22 cellular contexts compared by ENCODE assay signal in the genomic region with DNA sequence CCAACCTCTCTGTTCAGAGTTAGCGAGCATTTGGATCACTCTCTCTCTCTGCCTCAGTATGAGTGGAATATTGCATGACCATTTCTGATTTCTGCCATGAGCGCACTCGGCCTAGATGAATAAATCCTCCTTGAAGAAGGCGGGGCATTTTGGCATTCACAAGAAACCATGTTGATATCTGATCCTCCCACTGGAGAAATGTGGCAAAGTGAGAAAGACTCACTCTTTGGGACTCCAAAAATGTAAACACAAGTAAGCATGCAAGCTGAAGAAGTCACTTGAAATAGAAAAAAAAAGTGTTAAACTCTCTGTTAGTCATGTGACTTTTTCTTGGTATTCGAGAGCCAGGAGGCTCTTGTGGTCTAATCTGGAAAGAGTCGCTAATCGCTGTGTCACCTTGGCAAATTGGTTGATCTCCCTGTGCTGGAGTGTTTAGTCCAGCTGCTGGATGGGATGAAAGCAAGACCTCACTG.
DNase-seq lines count a peak whose midpoint lies in the region; ATAC-seq and TF ChIP-seq lines count a peak whose summit lies in the region.
"Had no signal": no experiment of that assay in that cellular context is flagged by ENCODE, and none has a peak within 500 bp of the region (broad histone marks: within the 10 kb centered on the region; RNA-seq: fewer than 3 reads in every experiment).

No MANE protein-coding gene starts in this region.

- TF ChIP-seq POLR2A in gastrocnemius medialis (IDR thresholded peaks at IDR 0.05): peak in 1 of 2 donors; percentile 46

- intact Hi-C loops in left ventricle myocardium superior (cut with micrococcal nuclease): no loop called here
- intact Hi-C loops in gastrocnemius medialis (cut with DNase I; ENCODE audit: low total_unique reads): loop anchor here (2.0 to 5.0 kb wide), 2 partner anchors 36 to 139 kb away; no protein-coding TSS in a partner anchor

- H3K36me3 Mint-ChIP-seq in glutamatergic neuron (ENCODE audit: unreplicated experiment) (no peaks in the 10 kb centered on the region), HFFc6 (ENCODE audit: low read depth) (no peaks in the 10 kb centered on the region)
- H3K36me3 Mint-ChIP-seq: WTC11 had no signal

- in situ Hi-C loops in gastrocnemius medialis (cut with MboI; ENCODE audit: low sequenced_read_pairs in 4 of 4): loop anchor here in 1 of 4 donors (10.0 kb wide), 1 partner anchor 66 kb away; no protein-coding TSS in a partner anchor

- H3K27ac Mint-ChIP-seq in glutamatergic neuron (ENCODE audit: unreplicated experiment) (no peak overlapping the region), HFFc6 (no peak overlapping the region)
- H3K27ac Mint-ChIP-seq: activated CD8-positive, alpha-beta T cell treated with anti-CD3 and anti-CD28 coated beads for 36 hours; H9; T-helper 1 cell treated with Interleukin-12 subunit alpha and Interleukin-12 subunit beta and Interleukin-4 antibody, amounts not matched to agents 30 μg/mL and 1 μg/mL, for 36 hours; WTC11 had no signal

- H3K9me3 ChIP-seq in SJCRH30 (replicated peaks) (no peaks in the 10 kb centered on the region), gastrocnemius medialis (no peaks in the 10 kb centered on the region)

- H3K36me3 ChIP-seq in SJCRH30: no peaks in the 10 kb centered on the region
- H3K36me3 ChIP-seq in gastrocnemius medialis: no peaks in the 10 kb centered on the region

- ATAC-seq in left ventricle myocardium superior: peak; percentile 80
- ATAC-seq in gastrocnemius medialis: peak; percentile 80 to 84
- ATAC-seq: activated CD8-positive, alpha-beta T cell treated with anti-CD3 and anti-CD28 coated beads for 36 hours; activated T-cell treated with anti-CD3 and anti-CD28 coated beads, Interleukin-2, amount 50 U/mL, for 4 hours; WTC11 had no signal

- TF ChIP-seq CTCF in AG09319 (IDR thresholded peaks at IDR 0.05; ENCODE audit: low read depth, low read length) (no peak), gastrocnemius medialis (IDR thresholded peaks at IDR 0.05 in 4 of 5, conservative IDR thresholded peaks at IDR 0.05 in 1 of 5) (no peak), glutamatergic neuron (IDR thresholded peaks at IDR 0.05; ENCODE audit: partially characterized antibody, unreplicated experiment) (no peak), HFFc6 (IDR thresholded peaks at IDR 0.05) (no peak)

- H3K27ac ChIP-seq in SJCRH30 (peak overlapping the region; percentile 75), gastrocnemius medialis (peak overlapping the region; percentile 83 to 91 (median 84))

- H3K4me1 ChIP-seq in SJCRH30 (peaks cover 71% of the 10 kb centered on the region), gastrocnemius medialis (peaks cover 86 to 91% of the 10 kb centered on the region in 2 donors)

- DNase-seq in AG09319 (ENCODE audit: extremely low read depth, low read depth) (peak; percentile 11), SJCRH30 (peak; percentile 83 to 93), left ventricle myocardium superior (no peak), gastrocnemius medialis (peak; percentile 78 to 87), HK-2 (ENCODE audit: unreplicated experiment) (no peak), glutamatergic neuron (no peak), HFFc6 (no peak), CD1c-positive myeloid dendritic cell (ENCODE audit: extremely low spot score) (no peak)
- DNase-seq: activated CD8-positive, alpha-beta T cell treated with anti-CD3 and anti-CD28 coated beads for 36 hours; activated naive CD4-positive, alpha-beta T cell treated with anti-CD3 and anti-CD28 coated beads, Interleukin-2, amount 50 U/mL, for 16 hours; activated T-cell treated with anti-CD3 and anti-CD28 coated beads, Interleukin-2, amount 50 U/mL, for 4 hours; DND-41; H9; KG1; NCI-H1048; NCI-H2107; NCI-H524 treated with DMSO at 0.1 percent for 48 hours; SHP77; stimulated activated CD8-positive, alpha-beta memory T cell treated with anti-CD3 and anti-CD28 coated beads, Interleukin-4, amount 100 ng/mL, for 48 hours had no signal

- H3K4me3 Mint-ChIP-seq in glutamatergic neuron (ENCODE audit: unreplicated experiment) (no peak overlapping the region), HFFc6 (no peak overlapping the region)
- H3K4me3 Mint-ChIP-seq: activated CD8-positive, alpha-beta T cell treated with anti-CD3 and anti-CD28 coated beads for 36 hours; activated T-cell treated with anti-CD3 and anti-CD28 coated beads, Interleukin-2, amount 50 U/mL, for 4 hours; H9; T-helper 1 cell treated with Interleukin-12 subunit alpha and Interleukin-12 subunit beta and Interleukin-4 antibody, amounts not matched to agents 30 μg/mL and 1 μg/mL, for 36 hours; WTC11 had no signal

- H3K4me1 Mint-ChIP-seq in glutamatergic neuron (ENCODE audit: low read depth, unreplicated experiment) (no peaks in the 10 kb centered on the region), HFFc6 (ENCODE audit: low read depth) (no peaks in the 10 kb centered on the region)

- no peaks in the 10 kb centered on the region for H3K9me3 Mint-ChIP-seq in glutamatergic neuron (ENCODE audit: unreplicated experiment)
- H3K9me3 Mint-ChIP-seq in HFFc6: peaks cover 4% of the 10 kb centered on the region
- H3K9me3 Mint-ChIP-seq: activated CD8-positive, alpha-beta T cell treated with anti-CD3 and anti-CD28 coated beads for 36 hours; activated T-cell treated with anti-CD3 and anti-CD28 coated beads, Interleukin-2, amount 50 U/mL, for 4 hours; T-helper 1 cell treated with Interleukin-12 subunit alpha and Interleukin-12 subunit beta and Interleukin-4 antibody, amounts not matched to agents 30 μg/mL and 1 μg/mL, for 36 hours had no signal

- no peaks in the 10 kb centered on the region for H3K27me3 ChIP-seq in SJCRH30
- no peaks in the 10 kb centered on the region for H3K27me3 ChIP-seq in gastrocnemius medialis

- no peaks in the 10 kb centered on the region for H3K27me3 Mint-ChIP-seq in glutamatergic neuron (ENCODE audit: unreplicated experiment)
- H3K27me3 Mint-ChIP-seq in HFFc6 (ENCODE audit: insufficient read depth): no peaks in the 10 kb centered on the region

- H3K4me3 ChIP-seq in SJCRH30 (peak overlapping the region; percentile 6; the same call in 1 of the 2 replicates), gastrocnemius medialis (peak overlapping the region in 1 of 4 donors; percentile 0)
- H3K4me3 ChIP-seq: smooth muscle cell had no signal

Comparison
In these comparisons a context has a peak if more than half of its experiments do, and no peak if none do; other contexts are left out.
1. DNase-seq: peak in AG09319 (single experiment), SJCRH30 (2 of 2) and gastrocnemius medialis (2 of 2); none in left ventricle myocardium superior (single experiment), HK-2 (single experiment), glutamatergic neuron (single experiment), HFFc6 (single experiment) and CD1c-positive myeloid dendritic cell (single experiment).